In the genomic region with DNA sequence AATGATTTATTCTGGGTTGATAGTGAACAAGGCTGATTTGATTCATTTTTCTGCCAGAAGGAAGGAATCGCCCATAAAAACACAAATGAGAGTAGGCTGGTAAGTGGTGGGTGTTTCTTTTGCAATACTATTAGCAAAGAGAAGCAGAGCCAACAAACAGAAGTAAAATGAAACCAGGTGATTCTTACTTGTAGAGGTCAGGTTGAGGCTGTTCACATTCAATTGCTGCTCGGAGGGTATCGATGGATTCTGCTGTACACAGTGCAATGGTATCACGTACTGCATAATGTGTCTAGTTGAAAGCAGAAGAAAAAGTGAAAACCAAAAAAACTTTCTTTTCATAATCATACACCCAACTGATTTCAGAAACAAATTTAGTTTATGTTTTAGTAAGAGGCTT, we compare ENCODE assay signal across 28 cellular contexts.
"Had no signal": no experiment of that assay in that cellular context is flagged by ENCODE, and none has a peak within 500 bp of the region (broad histone marks: within the 10 kb centered on the region; RNA-seq: fewer than 3 reads in every experiment).

No MANE protein-coding gene starts in this region.

- H3K27me3 Mint-ChIP-seq: stimulated activated memory B cell treated with anti-CD40 and anti-IgM and Interleukin-4, amounts not matched to agents 10 μg/mL and 1 μg/mL and 100 μg/mL, for 72 hours; stimulated activated naive B cell treated with anti-CD40 and anti-IgM and Interleukin-4, amounts not matched to agents 10 μg/mL and 1 μg/mL and 100 μg/mL, for 72 hours; stimulated activated naive CD8-positive, alpha-beta T cell treated with anti-CD3 and anti-CD28 coated beads, Interleukin-15, amount 100 ng/mL, for 72 hours; stimulated activated naive CD8-positive, alpha-beta T cell treated with anti-CD3 and anti-CD28 coated beads, Interleukin-15, Interleukin-2, amounts not matched to agents 100 ng/mL and 50 ng/mL, for 24 hours; type B pancreatic cell had no signal

- H3K4me3 Mint-ChIP-seq: stimulated activated effector memory CD8-positive, alpha-beta T cell treated with anti-CD3 and anti-CD28 coated beads, Interleukin-12 subunit alpha, Interleukin-12 subunit beta, amount 100 ng/mL, for 72 hours; stimulated activated memory B cell treated with anti-CD40 and anti-IgM and Interleukin-4, amounts not matched to agents 10 μg/mL and 1 μg/mL and 100 μg/mL, for 72 hours; stimulated activated naive B cell treated with anti-CD40 and anti-IgM and Interleukin-4, amounts not matched to agents 10 μg/mL and 1 μg/mL and 100 μg/mL, for 72 hours; stimulated activated naive CD8-positive, alpha-beta T cell treated with anti-CD3 and anti-CD28 coated beads, Interleukin-15, amount 100 ng/mL, for 72 hours; stimulated activated naive CD8-positive, alpha-beta T cell treated with anti-CD3 and anti-CD28 coated beads, Interleukin-15, Interleukin-2, amounts not matched to agents 100 ng/mL and 50 ng/mL, for 24 hours; type B pancreatic cell had no signal

- H3K36me3 ChIP-seq: thyroid gland, tibial artery, transverse colon, upper lobe of right lung, uterus, vagina had no signal

- H3K27me3 ChIP-seq: stomach, suprapubic skin, testis, thyroid gland, tibial artery, tibial nerve, transverse colon, upper lobe of left lung, upper lobe of right lung, uterus, vagina had no signal

- H3K27ac ChIP-seq: stomach, suprapubic skin, testis, thoracic aorta, thyroid gland, tibial artery, tibial nerve, transverse colon, upper lobe of left lung, upper lobe of right lung, uterus, vagina had no signal

- H3K4me1 Mint-ChIP-seq: stimulated activated memory B cell treated with anti-CD40 and anti-IgM and Interleukin-4, amounts not matched to agents 10 μg/mL and 1 μg/mL and 100 μg/mL, for 72 hours; stimulated activated naive B cell treated with anti-CD40 and anti-IgM and Interleukin-4, amounts not matched to agents 10 μg/mL and 1 μg/mL and 100 μg/mL, for 72 hours had no signal

- ATAC-seq: stimulated activated memory B cell treated with anti-CD40 and anti-IgM and Interleukin-4, amounts not matched to agents 10 μg/mL and 1 μg/mL and 100 μg/mL, for 72 hours; stimulated activated naive B cell treated with anti-CD40 and anti-IgM and Interleukin-4, amounts not matched to agents 10 μg/mL and 1 μg/mL and 100 μg/mL, for 72 hours; stimulated activated naive CD8-positive, alpha-beta T cell treated with anti-CD3 and anti-CD28 coated beads, Interleukin-15, Interleukin-2, amounts not matched to agents 100 U/mL and 50 U/mL, for 24 hours; upper lobe of right lung had no signal

- DNase-seq: stimulated activated CD4-positive, alpha-beta T cell treated with anti-CD3 and anti-CD28 coated beads, Interleukin-2, amount 100 ng/mL, for 48 hours; stimulated activated CD4-positive, alpha-beta T cell treated with anti-CD3 and anti-CD28 coated beads, Interleukin-4, amount 100 ng/mL, for 1 hour; stimulated activated CD4-positive, alpha-beta T cell treated with anti-CD3 and anti-CD28 coated beads, Interleukin-4, amount 100 ng/mL, for 24 hours; stimulated activated CD4-positive, alpha-beta T cell treated with anti-CD3 and anti-CD28 coated beads, Interleukin-4, amount 100 ng/mL, for 4 hours; stimulated activated CD8-positive, alpha-beta memory T cell treated with anti-CD3 and anti-CD28 coated beads, Interleukin-4, amount 100 ng/mL, for 48 hours; stimulated activated naive B cell treated with anti-CD40 and anti-IgM and Interleukin-4, amounts not matched to agents 10 μg/mL and 1 μg/mL and 100 μg/mL, for 72 hours; stimulated activated naive CD4-positive, alpha-beta T cell; stimulated activated naive CD4-positive, alpha-beta T cell treated with Interleukin-2 at 50 U/mL for 16 hours; stimulated activated naive CD8-positive, alpha-beta T cell treated with anti-CD3 and anti-CD28 coated beads, Interleukin-15, amount 100 ng/mL, for 72 hours; stimulated activated naive CD8-positive, alpha-beta T cell treated with anti-CD3 and anti-CD28 coated beads, Interleukin-15, Interleukin-2, amounts not matched to agents 100 U/mL and 50 U/mL, for 24 hours; stomach; substantia nigra; testis; thyroid gland; tibial artery; transverse colon; trophoblast cell; upper lobe of left lung; upper lobe of right lung; uterus had no signal

- H3K27ac Mint-ChIP-seq: stimulated activated effector memory CD8-positive, alpha-beta T cell treated with anti-CD3 and anti-CD28 coated beads, Interleukin-12 subunit alpha, Interleukin-12 subunit beta, amount 100 ng/mL, for 72 hours; stimulated activated memory B cell treated with anti-CD40 and anti-IgM and Interleukin-4, amounts not matched to agents 10 μg/mL and 1 μg/mL and 100 μg/mL, for 72 hours; stimulated activated naive B cell treated with anti-CD40 and anti-IgM and Interleukin-4, amounts not matched to agents 10 μg/mL and 1 μg/mL and 100 μg/mL, for 72 hours; stimulated activated naive CD8-positive, alpha-beta T cell treated with anti-CD3 and anti-CD28 coated beads, Interleukin-15, amount 100 ng/mL, for 72 hours; stimulated activated naive CD8-positive, alpha-beta T cell treated with anti-CD3 and anti-CD28 coated beads, Interleukin-15, Interleukin-2, amounts not matched to agents 100 ng/mL and 50 ng/mL, for 24 hours; type B pancreatic cell had no signal

- H3K9me3 Mint-ChIP-seq: stimulated activated effector memory CD8-positive, alpha-beta T cell treated with anti-CD3 and anti-CD28 coated beads, Interleukin-12 subunit alpha, Interleukin-12 subunit beta, amount 100 ng/mL, for 72 hours; stimulated activated memory B cell treated with anti-CD40 and anti-IgM and Interleukin-4, amounts not matched to agents 10 μg/mL and 1 μg/mL and 100 μg/mL, for 72 hours; stimulated activated naive B cell treated with anti-CD40 and anti-IgM and Interleukin-4, amounts not matched to agents 10 μg/mL and 1 μg/mL and 100 μg/mL, for 72 hours; stimulated activated naive CD8-positive, alpha-beta T cell treated with anti-CD3 and anti-CD28 coated beads, Interleukin-15, amount 100 ng/mL, for 72 hours; stimulated activated naive CD8-positive, alpha-beta T cell treated with anti-CD3 and anti-CD28 coated beads, Interleukin-15, Interleukin-2, amounts not matched to agents 100 ng/mL and 50 ng/mL, for 24 hours; type B pancreatic cell had no signal

- H3K4me3 ChIP-seq: stomach, suprapubic skin, testis, thoracic aorta, thyroid gland, tibial artery, tibial nerve, transverse colon, upper lobe of left lung, upper lobe of right lung, uterus, vagina had no signal
